In the genomic region with DNA sequence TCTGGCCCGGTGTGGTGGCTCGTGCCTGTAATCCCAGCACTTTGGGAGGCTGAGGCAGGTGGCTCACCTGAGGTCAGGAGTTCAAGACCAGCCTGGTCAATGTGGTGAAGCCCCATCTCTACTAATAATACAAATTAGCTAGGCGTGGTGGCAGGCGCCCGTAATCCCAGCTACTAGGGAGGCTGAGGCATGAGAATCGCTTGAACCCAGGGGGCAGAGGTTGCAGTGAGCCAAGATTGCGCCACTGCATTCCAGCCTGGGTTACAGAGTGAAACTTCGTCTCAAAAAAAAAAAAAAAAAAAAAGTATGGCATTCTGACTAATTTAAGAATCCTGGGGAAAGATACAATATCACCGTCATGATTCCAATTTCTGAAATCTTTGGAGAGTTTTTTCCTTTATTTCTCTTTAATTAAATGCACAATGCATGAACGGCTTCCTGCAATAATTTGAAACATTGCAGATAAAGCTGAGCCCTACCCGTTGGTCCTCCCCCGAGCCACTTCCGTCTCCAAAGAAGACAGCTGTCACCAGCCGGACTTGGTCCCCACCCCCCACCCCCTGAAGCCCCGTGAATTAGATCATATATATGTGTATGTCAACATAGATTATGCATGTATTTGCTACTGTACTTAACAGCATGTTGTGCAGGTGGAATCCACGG, we compare ENCODE assay signal across 1 cellular context.
A peak's percentile ranks its signal among the peaks of the same experiment; 100 is the strongest.
TF ChIP-seq lines count a peak whose summit lies in the region.

No MANE protein-coding gene starts in this region.

TF ChIP-seq in HepG2, 621 proteins besides CTCF, POLR2A, EP300 and RAD21 (continued from another document and continues in another):
- TF ChIP-seq HMGXB3 (CRISPR knock-in tag; IDR thresholded peaks at IDR 0.05; ENCODE audit: borderline replicate concordance) (no peak), SKI (IDR thresholded peaks at IDR 0.05; ENCODE audit: partially characterized antibody) (no peak), HINFP (CRISPR knock-in tag; IDR thresholded peaks at IDR 0.05; ENCODE audit: low read depth) (no peak), ZSCAN12 (CRISPR knock-in tag; IDR thresholded peaks at IDR 0.05) (no peak), HOXD1 (CRISPR knock-in tag; IDR thresholded peaks at IDR 0.05) (no peak), BRF2 (CRISPR knock-in tag; IDR thresholded peaks at IDR 0.05) (no peak), ZNF496 (CRISPR knock-in tag; IDR thresholded peaks at IDR 0.05; ENCODE audit: insufficient replicate concordance) (no peak), EZH2 (conservative IDR thresholded peaks at IDR 0.05; ENCODE audit: low read depth, low read length) (no peak), NR3C1 (CRISPR knock-in tag; IDR thresholded peaks at IDR 0.05) (no peak), ZNF530 (CRISPR knock-in tag; IDR thresholded peaks at IDR 0.05; ENCODE audit: low read depth) (no peak), IRF9 (CRISPR knock-in tag; IDR thresholded peaks at IDR 0.05; ENCODE audit: borderline replicate concordance) (no peak), ZMYM3 (CRISPR knock-in tag; IDR thresholded peaks at IDR 0.05) (peak; percentile 51), ZNF251 (CRISPR knock-in tag; IDR thresholded peaks at IDR 0.05) (no peak), RFXANK (CRISPR knock-in tag; IDR thresholded peaks at IDR 0.05) (no peak), ZNF552 (CRISPR knock-in tag; IDR thresholded peaks at IDR 0.05; ENCODE audit: borderline replicate concordance) (no peak), ZNF260 (CRISPR knock-in tag; IDR thresholded peaks at IDR 0.05; ENCODE audit: borderline replicate concordance, low read depth) (no peak), SYNCRIP (IDR thresholded peaks at IDR 0.05; ENCODE audit: insufficient read depth, low read depth, low read length) (no peak), HOXA5 (CRISPR knock-in tag; IDR thresholded peaks at IDR 0.05) (no peak), SP1 (IDR thresholded peaks at IDR 0.05) (no peak), SP1 (CRISPR knock-in tag; IDR thresholded peaks at IDR 0.05) (no peak), ZNF124 (CRISPR knock-in tag; IDR thresholded peaks at IDR 0.05) (no peak), HES4 (CRISPR knock-in tag; IDR thresholded peaks at IDR 0.05; ENCODE audit: borderline replicate concordance) (no peak), ZNF841 (CRISPR knock-in tag; IDR thresholded peaks at IDR 0.05; ENCODE audit: borderline replicate concordance) (no peak), BRCA1 (CRISPR knock-in tag; IDR thresholded peaks at IDR 0.05) (no peak), MEIS2 (CRISPR knock-in tag; IDR thresholded peaks at IDR 0.05) (no peak), ZNF350 (CRISPR knock-in tag; IDR thresholded peaks at IDR 0.05; ENCODE audit: borderline replicate concordance, low read depth) (no peak), NCOR1 (IDR thresholded peaks at IDR 0.05; ENCODE audit: borderline replicate concordance, low read length) (peak; percentile 44; the same call in 1 of the 2 replicates), ZBTB7B (CRISPR knock-in tag; IDR thresholded peaks at IDR 0.05) (0 out of 2 replicates have a peak, but pooled peaks have one; percentile 29), SP5 (CRISPR knock-in tag; IDR thresholded peaks at IDR 0.05; ENCODE audit: borderline replicate concordance, low read depth) (no peak), IRF1 (CRISPR knock-in tag; IDR thresholded peaks at IDR 0.05; ENCODE audit: low read depth) (no peak), ZNF816 (CRISPR knock-in tag; IDR thresholded peaks at IDR 0.05; ENCODE audit: borderline replicate concordance) (no peak), RBAK (CRISPR knock-in tag; IDR thresholded peaks at IDR 0.05) (no peak), AGO1 (IDR thresholded peaks at IDR 0.05; ENCODE audit: low read depth, low read length, poor library complexity, severe bottlenecking) (no peak)
- TF ChIP-seq, protein P1, sequence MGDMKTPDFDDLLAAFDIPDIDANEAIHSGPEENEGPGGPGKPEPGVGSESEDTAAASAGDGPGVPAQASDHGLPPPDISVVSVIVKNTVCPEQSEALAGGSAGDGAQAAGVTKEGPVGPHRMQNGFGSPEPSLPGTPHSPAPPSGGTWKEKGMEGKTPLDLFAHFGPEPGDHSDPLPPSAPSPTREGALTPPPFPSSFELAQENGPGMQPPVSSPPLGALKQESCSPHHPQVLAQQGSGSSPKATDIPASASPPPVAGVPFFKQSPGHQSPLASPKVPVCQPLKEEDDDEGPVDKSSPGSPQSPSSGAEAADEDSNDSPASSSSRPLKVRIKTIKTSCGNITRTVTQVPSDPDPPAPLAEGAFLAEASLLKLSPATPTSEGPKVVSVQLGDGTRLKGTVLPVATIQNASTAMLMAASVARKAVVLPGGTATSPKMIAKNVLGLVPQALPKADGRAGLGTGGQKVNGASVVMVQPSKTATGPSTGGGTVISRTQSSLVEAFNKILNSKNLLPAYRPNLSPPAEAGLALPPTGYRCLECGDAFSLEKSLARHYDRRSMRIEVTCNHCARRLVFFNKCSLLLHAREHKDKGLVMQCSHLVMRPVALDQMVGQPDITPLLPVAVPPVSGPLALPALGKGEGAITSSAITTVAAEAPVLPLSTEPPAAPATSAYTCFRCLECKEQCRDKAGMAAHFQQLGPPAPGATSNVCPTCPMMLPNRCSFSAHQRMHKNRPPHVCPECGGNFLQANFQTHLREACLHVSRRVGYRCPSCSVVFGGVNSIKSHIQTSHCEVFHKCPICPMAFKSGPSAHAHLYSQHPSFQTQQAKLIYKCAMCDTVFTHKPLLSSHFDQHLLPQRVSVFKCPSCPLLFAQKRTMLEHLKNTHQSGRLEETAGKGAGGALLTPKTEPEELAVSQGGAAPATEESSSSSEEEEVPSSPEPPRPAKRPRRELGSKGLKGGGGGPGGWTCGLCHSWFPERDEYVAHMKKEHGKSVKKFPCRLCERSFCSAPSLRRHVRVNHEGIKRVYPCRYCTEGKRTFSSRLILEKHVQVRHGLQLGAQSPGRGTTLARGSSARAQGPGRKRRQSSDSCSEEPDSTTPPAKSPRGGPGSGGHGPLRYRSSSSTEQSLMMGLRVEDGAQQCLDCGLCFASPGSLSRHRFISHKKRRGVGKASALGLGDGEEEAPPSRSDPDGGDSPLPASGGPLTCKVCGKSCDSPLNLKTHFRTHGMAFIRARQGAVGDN (CRISPR knock-in tag; IDR thresholded peaks at IDR 0.05), result peak; percentile 18; the same call in 1 of the 2 replicates
- TF ChIP-seq, protein P2, sequence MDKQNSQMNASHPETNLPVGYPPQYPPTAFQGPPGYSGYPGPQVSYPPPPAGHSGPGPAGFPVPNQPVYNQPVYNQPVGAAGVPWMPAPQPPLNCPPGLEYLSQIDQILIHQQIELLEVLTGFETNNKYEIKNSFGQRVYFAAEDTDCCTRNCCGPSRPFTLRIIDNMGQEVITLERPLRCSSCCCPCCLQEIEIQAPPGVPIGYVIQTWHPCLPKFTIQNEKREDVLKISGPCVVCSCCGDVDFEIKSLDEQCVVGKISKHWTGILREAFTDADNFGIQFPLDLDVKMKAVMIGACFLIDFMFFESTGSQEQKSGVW (CRISPR knock-in tag; IDR thresholded peaks at IDR 0.05; ENCODE audit: borderline replicate concordance), result no peak
- TF ChIP-seq, protein P3, sequence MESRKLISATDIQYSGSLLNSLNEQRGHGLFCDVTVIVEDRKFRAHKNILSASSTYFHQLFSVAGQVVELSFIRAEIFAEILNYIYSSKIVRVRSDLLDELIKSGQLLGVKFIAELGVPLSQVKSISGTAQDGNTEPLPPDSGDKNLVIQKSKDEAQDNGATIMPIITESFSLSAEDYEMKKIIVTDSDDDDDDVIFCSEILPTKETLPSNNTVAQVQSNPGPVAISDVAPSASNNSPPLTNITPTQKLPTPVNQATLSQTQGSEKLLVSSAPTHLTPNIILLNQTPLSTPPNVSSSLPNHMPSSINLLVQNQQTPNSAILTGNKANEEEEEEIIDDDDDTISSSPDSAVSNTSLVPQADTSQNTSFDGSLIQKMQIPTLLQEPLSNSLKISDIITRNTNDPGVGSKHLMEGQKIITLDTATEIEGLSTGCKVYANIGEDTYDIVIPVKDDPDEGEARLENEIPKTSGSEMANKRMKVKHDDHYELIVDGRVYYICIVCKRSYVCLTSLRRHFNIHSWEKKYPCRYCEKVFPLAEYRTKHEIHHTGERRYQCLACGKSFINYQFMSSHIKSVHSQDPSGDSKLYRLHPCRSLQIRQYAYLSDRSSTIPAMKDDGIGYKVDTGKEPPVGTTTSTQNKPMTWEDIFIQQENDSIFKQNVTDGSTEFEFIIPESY (CRISPR knock-in tag; IDR thresholded peaks at IDR 0.05), result peak; percentile 39; the same call in 1 of the 2 replicates
- TF ChIP-seq, protein P4, sequence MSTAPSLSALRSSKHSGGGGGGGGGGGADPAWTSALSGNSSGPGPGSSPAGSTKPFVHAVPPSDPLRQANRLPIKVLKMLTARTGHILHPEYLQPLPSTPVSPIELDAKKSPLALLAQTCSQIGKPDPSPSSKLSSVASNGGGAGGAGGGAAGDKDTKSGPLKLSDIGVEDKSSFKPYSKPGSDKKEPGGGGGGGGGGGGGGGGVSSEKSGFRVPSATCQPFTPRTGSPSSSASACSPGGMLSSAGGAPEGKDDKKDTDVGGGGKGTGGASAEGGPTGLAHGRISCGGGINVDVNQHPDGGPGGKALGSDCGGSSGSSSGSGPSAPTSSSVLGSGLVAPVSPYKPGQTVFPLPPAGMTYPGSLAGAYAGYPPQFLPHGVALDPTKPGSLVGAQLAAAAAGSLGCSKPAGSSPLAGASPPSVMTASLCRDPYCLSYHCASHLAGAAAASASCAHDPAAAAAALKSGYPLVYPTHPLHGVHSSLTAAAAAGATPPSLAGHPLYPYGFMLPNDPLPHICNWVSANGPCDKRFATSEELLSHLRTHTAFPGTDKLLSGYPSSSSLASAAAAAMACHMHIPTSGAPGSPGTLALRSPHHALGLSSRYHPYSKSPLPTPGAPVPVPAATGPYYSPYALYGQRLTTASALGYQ (CRISPR knock-in tag; IDR thresholded peaks at IDR 0.05), result no peak
